9 cellular contexts compared by ENCODE assay signal in genomic region chr19:39319892-39320168, GRCh38. TPM values are rescaled to one million over a fixed set of nuclear protein-coding genes. Genes with fewer than 3 reads are reported as not detected.
DNase-seq lines count a peak whose midpoint lies in the region; ATAC-seq and TF ChIP-seq lines count a peak whose summit lies in the region.
"Had no signal": no experiment of that assay in that cellular context is flagged by ENCODE, and none has a peak within 500 bp of the region (broad histone marks: within the 10 kb centered on the region; RNA-seq: fewer than 3 reads in every experiment).

No MANE protein-coding gene starts in this region.

- DNase-seq in AG09309 (ENCODE audit: low read depth) (no peak), HFF-Myc (ENCODE audit: extremely low read depth, low read depth) (no peak), ascending aorta (ENCODE audit: low spot score in 2 of 2) (no peak), AG08395 (ENCODE audit: low spot score) (no peak), HPDE6-E6E7 (ENCODE audit: extremely low spot score) (no peak), occipital lobe (lab: John Stamatoyannopoulos, UW) (no peak)
- DNase-seq: NCI-H187 had no signal

- no peaks in the 10 kb centered on the region for H3K27me3 ChIP-seq in ascending aorta
- H3K27me3 ChIP-seq in mucosa of stomach (ENCODE audit: control insufficient read depth, insufficient read depth, low read length) = peaks cover 11% of the 10 kb centered on the region

- H3K4me3 ChIP-seq in AG09309 (ENCODE audit: control insufficient read depth, low read depth, low read length) (peak overlapping the region; percentile 35; the same call in 1 of the 2 replicates), HFF-Myc (replicated peaks; ENCODE audit: low read depth, low read length) (peak overlapping the region; percentile 77), ascending aorta (peak overlapping the region; percentile 52 to 69), mucosa of stomach (ENCODE audit: low read length) (no peak overlapping the region)

- H3K4me1 ChIP-seq in ascending aorta = peaks cover 4% of the 10 kb centered on the region in 2 donors
- H3K4me1 ChIP-seq in mucosa of stomach (ENCODE audit: control insufficient read depth, insufficient read depth, low read length) = peaks cover 6% of the 10 kb centered on the region

- H3K36me3 ChIP-seq in ascending aorta = peaks cover 0 to 2% of the 10 kb centered on the region in 2 donors
- no peaks in the 10 kb centered on the region for H3K36me3 ChIP-seq in mucosa of stomach (ENCODE audit: control insufficient read depth, insufficient read depth, low read length)

- H3K9me3 ChIP-seq in ascending aorta (no peaks in the 10 kb centered on the region), mucosa of stomach (ENCODE audit: control insufficient read depth, low read length) (no peaks in the 10 kb centered on the region)

- TF ChIP-seq CTCF in AG09309 (IDR thresholded peaks at IDR 0.05; ENCODE audit: control insufficient read depth, insufficient read depth, low read depth, low read length, missing control alignments) (no peak), HFF-Myc (IDR thresholded peaks at IDR 0.05; ENCODE audit: low read depth, low read length, missing control alignments) (no peak), ascending aorta (IDR thresholded peaks at IDR 0.05) (no peak)

- ATAC-seq in HG03175 (IDR thresholded peaks at IDR 0.05; ENCODE audit: unreplicated experiment) = no peak

- no peak overlapping the region for H3K27ac ChIP-seq in ascending aorta

- H3K9ac ChIP-seq in mucosa of stomach (ENCODE audit: low read length) = peak overlapping the region; percentile 18

- intact Hi-C loops in ascending aorta (cut with DNase I) = loop anchor here (10.0 kb wide), 1 partner anchor 135 kb away; no protein-coding TSS in a partner anchor

RNA-seq across cellular contexts. Expression of gene LRFN1, which starts 0.8 kb away (rescaled TPM):
- total RNA-seq in ascending aorta = not detected
- total RNA-seq in occipital lobe = 6.9 TPM

RNA-seq across cellular contexts. Expression of gene GMFG, which starts 16.0 kb away (rescaled TPM):
- total RNA-seq in ascending aorta (69.2 TPM), occipital lobe (5.3 TPM)

RNA-seq across cellular contexts. Expression of gene SAMD4B, which starts 22.4 kb away (rescaled TPM):
- total RNA-seq in ascending aorta (358 TPM), occipital lobe (18.7 TPM)

RNA-seq across cellular contexts. Expression of gene IFNL1, which starts 23.6 kb away (rescaled TPM):
- total RNA-seq in ascending aorta (not detected), occipital lobe (not detected)

RNA-seq across cellular contexts. Expression of gene IFNL2, which starts 51.6 kb away (rescaled TPM):
- not detected for total RNA-seq in ascending aorta
- not detected for total RNA-seq in occipital lobe

Comparison
In these comparisons a context has a peak if more than half of its experiments do, and no peak if none do; other contexts are left out.
1. RNA of gene GMFG, which starts 16.0 kb away (total RNA-seq): 69.2 TPM in ascending aorta (single experiment); 5.3 TPM in occipital lobe (single experiment); every median in the first group is over 10 times any median in the second.
2. RNA of gene SAMD4B, which starts 22.4 kb away (total RNA-seq): 358 TPM in ascending aorta (single experiment); 18.7 TPM in occipital lobe (single experiment); every median in the first group is over 10 times any median in the second.